ENCODE assay signal across 1 cellular context in the genomic region with DNA sequence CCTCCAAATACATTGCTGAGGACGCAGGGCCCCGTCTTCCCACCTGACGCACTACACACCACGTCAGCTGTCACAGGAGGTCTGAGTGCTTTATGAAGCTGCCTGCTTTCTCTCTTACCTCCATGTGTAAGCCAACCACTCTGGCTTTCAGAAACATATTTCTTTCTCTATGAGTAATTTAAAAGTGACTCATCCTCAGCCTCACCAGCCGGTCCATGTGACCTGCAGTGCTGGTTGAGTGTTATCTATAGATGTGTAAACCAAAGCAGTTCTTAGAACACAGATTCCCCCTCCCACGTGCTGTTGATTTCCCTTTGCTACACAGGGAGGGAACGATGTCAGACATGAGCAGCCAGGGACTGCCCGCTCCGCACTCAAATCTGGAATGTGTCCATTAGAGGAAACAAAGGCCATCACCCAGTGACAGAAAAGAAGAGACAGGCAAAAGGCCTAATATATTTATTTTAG.
A peak's percentile ranks its signal among the peaks of the same experiment; 100 is the strongest.
TF ChIP-seq lines count a peak whose summit lies in the region.

No MANE protein-coding gene starts in this region.

TF ChIP-seq in GM12878, 131 proteins besides CTCF, POLR2A, EP300 and RAD21 (continued from another document):
- TF ChIP-seq PAX5 (IDR thresholded peaks at IDR 0.05; ENCODE audit: borderline replicate concordance, low read depth, low read length) = peak; percentile 77; the same call in 1 of the 2 replicates
- TF ChIP-seq MYB (IDR thresholded peaks at IDR 0.05; ENCODE audit: borderline replicate concordance, low read depth, low read length) = no peak; the same call in 1 of the 2 replicates
- no peak for TF ChIP-seq RB1 (IDR thresholded peaks at IDR 0.05; ENCODE audit: borderline replicate concordance)
- no peak for TF ChIP-seq KAT2A (conservative IDR thresholded peaks at IDR 0.05; ENCODE audit: control insufficient read depth, low read depth, low read length)
- peak; percentile 87 for TF ChIP-seq IRF4 (IDR thresholded peaks at IDR 0.05; ENCODE audit: low read depth, low read length)
- TF ChIP-seq PML (IDR thresholded peaks at IDR 0.05; ENCODE audit: low read length) = no peak
- peak; percentile 56; the same call in 1 of the 2 replicates for TF ChIP-seq CHD1 (IDR thresholded peaks at IDR 0.05; ENCODE audit: low read depth, low read length)
- no peak for TF ChIP-seq HDAC2 (IDR thresholded peaks at IDR 0.05)
- TF ChIP-seq, protein P1, sequence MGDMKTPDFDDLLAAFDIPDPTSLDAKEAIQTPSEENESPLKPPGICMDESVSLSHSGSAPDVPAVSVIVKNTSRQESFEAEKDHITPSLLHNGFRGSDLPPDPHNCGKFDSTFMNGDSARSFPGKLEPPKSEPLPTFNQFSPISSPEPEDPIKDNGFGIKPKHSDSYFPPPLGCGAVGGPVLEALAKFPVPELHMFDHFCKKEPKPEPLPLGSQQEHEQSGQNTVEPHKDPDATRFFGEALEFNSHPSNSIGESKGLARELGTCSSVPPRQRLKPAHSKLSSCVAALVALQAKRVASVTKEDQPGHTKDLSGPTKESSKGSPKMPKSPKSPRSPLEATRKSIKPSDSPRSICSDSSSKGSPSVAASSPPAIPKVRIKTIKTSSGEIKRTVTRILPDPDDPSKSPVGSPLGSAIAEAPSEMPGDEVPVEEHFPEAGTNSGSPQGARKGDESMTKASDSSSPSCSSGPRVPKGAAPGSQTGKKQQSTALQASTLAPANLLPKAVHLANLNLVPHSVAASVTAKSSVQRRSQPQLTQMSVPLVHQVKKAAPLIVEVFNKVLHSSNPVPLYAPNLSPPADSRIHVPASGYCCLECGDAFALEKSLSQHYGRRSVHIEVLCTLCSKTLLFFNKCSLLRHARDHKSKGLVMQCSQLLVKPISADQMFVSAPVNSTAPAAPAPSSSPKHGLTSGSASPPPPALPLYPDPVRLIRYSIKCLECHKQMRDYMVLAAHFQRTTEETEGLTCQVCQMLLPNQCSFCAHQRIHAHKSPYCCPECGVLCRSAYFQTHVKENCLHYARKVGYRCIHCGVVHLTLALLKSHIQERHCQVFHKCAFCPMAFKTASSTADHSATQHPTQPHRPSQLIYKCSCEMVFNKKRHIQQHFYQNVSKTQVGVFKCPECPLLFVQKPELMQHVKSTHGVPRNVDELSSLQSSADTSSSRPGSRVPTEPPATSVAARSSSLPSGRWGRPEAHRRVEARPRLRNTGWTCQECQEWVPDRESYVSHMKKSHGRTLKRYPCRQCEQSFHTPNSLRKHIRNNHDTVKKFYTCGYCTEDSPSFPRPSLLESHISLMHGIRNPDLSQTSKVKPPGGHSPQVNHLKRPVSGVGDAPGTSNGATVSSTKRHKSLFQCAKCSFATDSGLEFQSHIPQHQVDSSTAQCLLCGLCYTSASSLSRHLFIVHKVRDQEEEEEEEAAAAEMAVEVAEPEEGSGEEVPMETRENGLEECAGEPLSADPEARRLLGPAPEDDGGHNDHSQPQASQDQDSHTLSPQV (IDR thresholded peaks at IDR 0.05) = no peak
- TF ChIP-seq SMAD1 (IDR thresholded peaks at IDR 0.05; ENCODE audit: low read depth, partially characterized antibody) = peak; percentile 3
- TF ChIP-seq, protein P2, sequence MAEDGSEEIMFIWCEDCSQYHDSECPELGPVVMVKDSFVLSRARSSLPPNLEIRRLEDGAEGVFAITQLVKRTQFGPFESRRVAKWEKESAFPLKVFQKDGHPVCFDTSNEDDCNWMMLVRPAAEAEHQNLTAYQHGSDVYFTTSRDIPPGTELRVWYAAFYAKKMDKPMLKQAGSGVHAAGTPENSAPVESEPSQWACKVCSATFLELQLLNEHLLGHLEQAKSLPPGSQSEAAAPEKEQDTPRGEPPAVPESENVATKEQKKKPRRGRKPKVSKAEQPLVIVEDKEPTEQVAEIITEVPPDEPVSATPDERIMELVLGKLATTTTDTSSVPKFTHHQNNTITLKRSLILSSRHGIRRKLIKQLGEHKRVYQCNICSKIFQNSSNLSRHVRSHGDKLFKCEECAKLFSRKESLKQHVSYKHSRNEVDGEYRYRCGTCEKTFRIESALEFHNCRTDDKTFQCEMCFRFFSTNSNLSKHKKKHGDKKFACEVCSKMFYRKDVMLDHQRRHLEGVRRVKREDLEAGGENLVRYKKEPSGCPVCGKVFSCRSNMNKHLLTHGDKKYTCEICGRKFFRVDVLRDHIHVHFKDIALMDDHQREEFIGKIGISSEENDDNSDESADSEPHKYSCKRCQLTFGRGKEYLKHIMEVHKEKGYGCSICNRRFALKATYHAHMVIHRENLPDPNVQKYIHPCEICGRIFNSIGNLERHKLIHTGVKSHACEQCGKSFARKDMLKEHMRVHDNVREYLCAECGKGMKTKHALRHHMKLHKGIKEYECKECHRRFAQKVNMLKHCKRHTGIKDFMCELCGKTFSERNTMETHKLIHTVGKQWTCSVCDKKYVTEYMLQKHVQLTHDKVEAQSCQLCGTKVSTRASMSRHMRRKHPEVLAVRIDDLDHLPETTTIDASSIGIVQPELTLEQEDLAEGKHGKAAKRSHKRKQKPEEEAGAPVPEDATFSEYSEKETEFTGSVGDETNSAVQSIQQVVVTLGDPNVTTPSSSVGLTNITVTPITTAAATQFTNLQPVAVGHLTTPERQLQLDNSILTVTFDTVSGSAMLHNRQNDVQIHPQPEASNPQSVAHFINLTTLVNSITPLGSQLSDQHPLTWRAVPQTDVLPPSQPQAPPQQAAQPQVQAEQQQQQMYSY (CRISPR knock-in tag; IDR thresholded peaks at IDR 0.05) = no peak
- no peak for TF ChIP-seq SREBF1 (IDR thresholded peaks at IDR 0.05; ENCODE audit: low read length)
- TF ChIP-seq, protein P3, sequence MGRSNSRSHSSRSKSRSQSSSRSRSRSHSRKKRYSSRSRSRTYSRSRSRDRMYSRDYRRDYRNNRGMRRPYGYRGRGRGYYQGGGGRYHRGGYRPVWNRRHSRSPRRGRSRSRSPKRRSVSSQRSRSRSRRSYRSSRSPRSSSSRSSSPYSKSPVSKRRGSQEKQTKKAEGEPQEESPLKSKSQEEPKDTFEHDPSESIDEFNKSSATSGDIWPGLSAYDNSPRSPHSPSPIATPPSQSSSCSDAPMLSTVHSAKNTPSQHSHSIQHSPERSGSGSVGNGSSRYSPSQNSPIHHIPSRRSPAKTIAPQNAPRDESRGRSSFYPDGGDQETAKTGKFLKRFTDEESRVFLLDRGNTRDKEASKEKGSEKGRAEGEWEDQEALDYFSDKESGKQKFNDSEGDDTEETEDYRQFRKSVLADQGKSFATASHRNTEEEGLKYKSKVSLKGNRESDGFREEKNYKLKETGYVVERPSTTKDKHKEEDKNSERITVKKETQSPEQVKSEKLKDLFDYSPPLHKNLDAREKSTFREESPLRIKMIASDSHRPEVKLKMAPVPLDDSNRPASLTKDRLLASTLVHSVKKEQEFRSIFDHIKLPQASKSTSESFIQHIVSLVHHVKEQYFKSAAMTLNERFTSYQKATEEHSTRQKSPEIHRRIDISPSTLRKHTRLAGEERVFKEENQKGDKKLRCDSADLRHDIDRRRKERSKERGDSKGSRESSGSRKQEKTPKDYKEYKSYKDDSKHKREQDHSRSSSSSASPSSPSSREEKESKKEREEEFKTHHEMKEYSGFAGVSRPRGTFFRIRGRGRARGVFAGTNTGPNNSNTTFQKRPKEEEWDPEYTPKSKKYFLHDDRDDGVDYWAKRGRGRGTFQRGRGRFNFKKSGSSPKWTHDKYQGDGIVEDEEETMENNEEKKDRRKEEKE (IDR thresholded peaks at IDR 0.05) = no peak
- no peak for TF ChIP-seq BRCA1 (IDR thresholded peaks at IDR 0.05; ENCODE audit: low read depth, low read length)
- no peak for TF ChIP-seq NRF1 (conservative IDR thresholded peaks at IDR 0.05; ENCODE audit: low read depth, low read length)
- TF ChIP-seq EGR1 (IDR thresholded peaks at IDR 0.05; ENCODE audit: borderline replicate concordance in 1 of 2, low read depth in 2 of 2, low read length in 2 of 2) = peak in 1 of 2 experiments; percentile 83; a peak in 2 of 3 replicates
- no peak for TF ChIP-seq MEF2B (IDR thresholded peaks at IDR 0.05; ENCODE audit: partially characterized antibody, poor library complexity, severe bottlenecking)
- TF ChIP-seq SP1 (IDR thresholded peaks at IDR 0.05; ENCODE audit: low read depth, low read length) = peak; percentile 60
- TF ChIP-seq MEF2A (IDR thresholded peaks at IDR 0.05; ENCODE audit: insufficient read depth, low read depth, low read length) = peak; percentile 95
- TF ChIP-seq, protein P4, sequence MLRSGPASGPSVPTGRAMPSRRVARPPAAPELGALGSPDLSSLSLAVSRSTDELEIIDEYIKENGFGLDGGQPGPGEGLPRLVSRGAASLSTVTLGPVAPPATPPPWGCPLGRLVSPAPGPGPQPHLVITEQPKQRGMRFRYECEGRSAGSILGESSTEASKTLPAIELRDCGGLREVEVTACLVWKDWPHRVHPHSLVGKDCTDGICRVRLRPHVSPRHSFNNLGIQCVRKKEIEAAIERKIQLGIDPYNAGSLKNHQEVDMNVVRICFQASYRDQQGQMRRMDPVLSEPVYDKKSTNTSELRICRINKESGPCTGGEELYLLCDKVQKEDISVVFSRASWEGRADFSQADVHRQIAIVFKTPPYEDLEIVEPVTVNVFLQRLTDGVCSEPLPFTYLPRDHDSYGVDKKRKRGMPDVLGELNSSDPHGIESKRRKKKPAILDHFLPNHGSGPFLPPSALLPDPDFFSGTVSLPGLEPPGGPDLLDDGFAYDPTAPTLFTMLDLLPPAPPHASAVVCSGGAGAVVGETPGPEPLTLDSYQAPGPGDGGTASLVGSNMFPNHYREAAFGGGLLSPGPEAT (IDR thresholded peaks at IDR 0.05; ENCODE audit: low read depth) = peak; percentile 85; the same call in 1 of the 2 replicates
- TF ChIP-seq, protein P5, sequence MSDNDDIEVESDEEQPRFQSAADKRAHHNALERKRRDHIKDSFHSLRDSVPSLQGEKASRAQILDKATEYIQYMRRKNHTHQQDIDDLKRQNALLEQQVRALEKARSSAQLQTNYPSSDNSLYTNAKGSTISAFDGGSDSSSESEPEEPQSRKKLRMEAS (IDR thresholded peaks at IDR 0.05; ENCODE audit: low read depth, low read length) = peak; percentile 91
- TF ChIP-seq CHD2 (IDR thresholded peaks at IDR 0.05; ENCODE audit: borderline replicate concordance, low read depth, low read length) = peak; percentile 88
- TF ChIP-seq POU2F2 (IDR thresholded peaks at IDR 0.05; ENCODE audit: borderline replicate concordance, low read depth, low read length) = peak; percentile 88
- TF ChIP-seq ASH2L (IDR thresholded peaks at IDR 0.05; ENCODE audit: borderline replicate concordance, low read depth) = no peak
- TF ChIP-seq, protein P6, sequence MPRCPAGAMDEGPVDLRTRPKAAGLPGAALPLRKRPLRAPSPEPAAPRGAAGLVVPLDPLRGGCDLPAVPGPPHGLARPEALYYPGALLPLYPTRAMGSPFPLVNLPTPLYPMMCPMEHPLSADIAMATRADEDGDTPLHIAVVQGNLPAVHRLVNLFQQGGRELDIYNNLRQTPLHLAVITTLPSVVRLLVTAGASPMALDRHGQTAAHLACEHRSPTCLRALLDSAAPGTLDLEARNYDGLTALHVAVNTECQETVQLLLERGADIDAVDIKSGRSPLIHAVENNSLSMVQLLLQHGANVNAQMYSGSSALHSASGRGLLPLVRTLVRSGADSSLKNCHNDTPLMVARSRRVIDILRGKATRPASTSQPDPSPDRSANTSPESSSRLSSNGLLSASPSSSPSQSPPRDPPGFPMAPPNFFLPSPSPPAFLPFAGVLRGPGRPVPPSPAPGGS (IDR thresholded peaks at IDR 0.05; ENCODE audit: borderline replicate concordance, insufficient read depth, low read depth, low read length, poor library complexity, severe bottlenecking) = peak; percentile 85
- peak; percentile 88 for TF ChIP-seq POLR2AphosphoS5 (IDR thresholded peaks at IDR 0.05; ENCODE audit: low read length)
- peak in 1 of 2 experiments; percentile 78; a peak in 2 of 4 replicates for TF ChIP-seq ETV6 (conservative IDR thresholded peaks at IDR 0.05 in 1 of 2, IDR thresholded peaks at IDR 0.05 in 1 of 2; ENCODE audit: borderline replicate concordance in 1 of 2, low read depth in 1 of 2)
- TF ChIP-seq ATF7 (IDR thresholded peaks at IDR 0.05; ENCODE audit: low read depth) = peak; percentile 96
TF ChIP-seq in GM12878: peak in this region for 48.
